In the genomic region with DNA sequence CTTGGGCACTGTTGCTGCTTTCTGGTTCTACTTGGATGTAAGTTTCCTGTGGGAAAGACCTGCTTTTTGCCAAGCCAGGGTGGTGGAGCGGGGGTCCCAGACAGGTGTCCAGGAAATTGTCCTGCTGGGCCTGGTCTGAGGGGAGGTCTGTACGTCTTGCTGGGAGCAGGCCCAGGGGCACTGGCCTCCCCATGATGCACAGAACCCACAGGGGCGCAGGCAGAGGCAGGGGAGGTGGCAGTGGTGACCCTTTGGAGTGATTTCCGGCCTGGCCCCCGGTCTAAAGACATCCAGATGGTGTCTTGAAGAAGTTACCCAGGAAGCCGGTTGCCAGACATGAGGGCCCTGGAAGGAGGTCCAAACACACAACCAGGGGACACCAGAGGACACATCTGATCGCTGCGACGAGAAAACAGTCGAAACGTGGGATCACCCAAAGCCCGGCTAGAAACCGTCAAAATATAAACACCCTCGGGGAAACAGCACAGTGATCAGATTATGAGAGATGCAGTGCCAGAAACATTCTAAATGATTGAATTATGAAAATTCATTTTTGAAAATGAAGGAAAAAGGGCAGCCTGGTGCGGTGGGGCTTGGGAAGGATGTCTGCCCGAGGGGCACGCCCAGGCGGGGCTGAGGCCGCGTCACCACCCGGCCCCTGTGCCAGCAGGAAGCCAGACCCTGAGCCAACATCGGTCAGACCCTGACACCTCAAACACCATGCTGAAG, we compare ENCODE assay signal across 1 cellular context.
TF ChIP-seq lines count a peak whose summit lies in the region.

No MANE protein-coding gene starts in this region.

TF ChIP-seq in H1, 55 proteins besides CTCF, POLR2A, EP300 and RAD21:
- TF ChIP-seq SAP30 (IDR thresholded peaks at IDR 0.05; ENCODE audit: insufficient read depth, insufficient replicate concordance, low read length) (no peak), NANOG (IDR thresholded peaks at IDR 0.05; ENCODE audit: insufficient read depth, low read depth, low read length, poor library complexity, severe bottlenecking) (no peak), NRF1 (IDR thresholded peaks at IDR 0.05; ENCODE audit: low read depth, low read length) (no peak), GABPA (IDR thresholded peaks at IDR 0.05; ENCODE audit: borderline replicate concordance, insufficient read depth, low read length) (no peak), HDAC2 (IDR thresholded peaks at IDR 0.05; ENCODE audit: borderline replicate concordance in 1 of 2, low read depth in 2 of 2, low read length in 2 of 2) (no peak), CREB1 (IDR thresholded peaks at IDR 0.05) (no peak), RXRA (IDR thresholded peaks at IDR 0.05; ENCODE audit: insufficient read depth, low read depth, low read length) (no peak), KDM5A (IDR thresholded peaks at IDR 0.05; ENCODE audit: low read length) (no peak), ASH2L (IDR thresholded peaks at IDR 0.05; ENCODE audit: low read length) (no peak), BACH1 (IDR thresholded peaks at IDR 0.05; ENCODE audit: low read length) (no peak), SRF (IDR thresholded peaks at IDR 0.05; ENCODE audit: low read depth, low read length) (no peak)
- TF ChIP-seq, protein P1, sequence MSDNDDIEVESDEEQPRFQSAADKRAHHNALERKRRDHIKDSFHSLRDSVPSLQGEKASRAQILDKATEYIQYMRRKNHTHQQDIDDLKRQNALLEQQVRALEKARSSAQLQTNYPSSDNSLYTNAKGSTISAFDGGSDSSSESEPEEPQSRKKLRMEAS (IDR thresholded peaks at IDR 0.05): no peak
